ENCODE assay signal across 12 cellular contexts in genomic region chr11:15843309-15843857, GRCh38.
DNase-seq lines count a peak whose midpoint lies in the region; ATAC-seq and FAIRE-seq lines count a peak whose summit lies in the region.
"Had no signal": no experiment of that assay in that cellular context is flagged by ENCODE, and none has a peak within 500 bp of the region (broad histone marks: within the 10 kb centered on the region; RNA-seq: fewer than 3 reads in every experiment).

No MANE protein-coding gene starts in this region.

- ATAC-seq in Right ventricle myocardium inferior (peak; percentile 57), HG02981 (IDR thresholded peaks at IDR 0.05; ENCODE audit: unreplicated experiment) (no peak)
- ATAC-seq: activated CD8-positive, alpha-beta T cell treated with anti-CD3 and anti-CD28 coated beads, Interleukin-2, amount 10 ng/mL, durations not matched to agents 7 days and 5 days; natural killer cell had no signal

- intact Hi-C loops in Right ventricle myocardium inferior (cut with DNase I) = no loop called here
- intact Hi-C loops in cardiac septum (cut with DNase I) = loop anchor here (10.0 kb wide), 1 partner anchor 1361 kb away; the partner anchor contains the start of gene PIK3C2A

- DNase-seq in Right ventricle myocardium inferior (ENCODE audit: missing footprints) = peak; percentile 66
- DNase-seq in cardiac septum (ENCODE audit: low spot score) = no peak
- DNase-seq in astrocyte of the hippocampus (ENCODE audit: low read depth, low spot score) = peak; percentile 90
- DNase-seq in islet precursor cell = peak; percentile 78
- peak; percentile 61 for DNase-seq in urothelium cell line (ENCODE audit: low spot score)
- DNase-seq in AG08395 (ENCODE audit: low spot score) = no peak
- DNase-seq in GDM1 (lab: John Stamatoyannopoulos, UW) = no peak
- DNase-seq: ACHN; activated CD8-positive, alpha-beta T cell treated with anti-CD3 and anti-CD28 coated beads, Interleukin-2, amount 10 ng/mL, durations not matched to agents 7 days and 5 days; natural killer cell had no signal

- no peak for FAIRE-seq in urothelium cell line (lab: Jason Lieb, UNC)
- FAIRE-seq: frontal cortex had no signal

Comparison
In these comparisons a context has a peak if more than half of its experiments do, and no peak if none do; other contexts are left out.
1. DNase-seq: peak in Right ventricle myocardium inferior (single experiment), astrocyte of the hippocampus (single experiment), islet precursor cell (single experiment) and urothelium cell line (single experiment); none in cardiac septum (single experiment), AG08395 (single experiment) and GDM1 (single experiment).